11 cellular contexts compared by ENCODE assay signal in the genomic region with DNA sequence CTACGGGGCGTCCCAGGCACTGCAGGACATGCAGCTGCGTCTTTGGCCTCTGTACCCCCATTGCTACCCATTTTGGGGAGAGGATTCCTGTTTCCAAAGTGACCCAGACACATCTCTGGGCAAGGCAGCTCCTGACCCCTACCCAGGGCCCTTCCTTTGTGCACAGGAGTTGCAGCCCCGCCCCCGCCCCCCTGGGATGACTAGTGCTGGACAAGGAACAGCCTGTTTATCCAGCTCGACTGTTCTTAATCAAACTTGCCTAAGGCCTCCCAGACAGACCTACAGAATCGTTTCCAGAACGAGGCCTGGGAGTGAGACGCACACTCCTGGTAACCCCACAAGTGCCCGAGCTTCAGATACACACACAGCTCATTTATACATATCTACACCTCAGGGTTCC. TPM values are rescaled to one million over a fixed set of nuclear protein-coding genes. Genes with fewer than 3 reads are reported as not detected.
DNase-seq lines count a peak whose midpoint lies in the region; ATAC-seq, FAIRE-seq and TF ChIP-seq lines count a peak whose summit lies in the region.
"Had no signal": no experiment of that assay in that cellular context is flagged by ENCODE, and none has a peak within 500 bp of the region (broad histone marks: within the 10 kb centered on the region; RNA-seq: fewer than 3 reads in every experiment).

No MANE protein-coding gene starts in this region.

- FAIRE-seq in small intestine (lab: Jason Lieb, UNC): no peak

- H3K9me3 ChIP-seq in small intestine (ENCODE audit: control insufficient read depth, low read depth): no peaks in the 10 kb centered on the region
- H3K9me3 ChIP-seq: neutrophil, upper lobe of left lung had no signal

- H3K36me3 Mint-ChIP-seq in activated CD8-positive, alpha-beta memory T cell treated with anti-CD3 and anti-CD28 coated beads, Interleukin-2, amount 10 ng/mL, durations not matched to agents 7 days and 5 days: peaks cover 34% of the 10 kb centered on the region

- H3K27me3 ChIP-seq in small intestine (ENCODE audit: control insufficient read depth in 2 of 2, insufficient read depth in 2 of 2, low read length in 2 of 2): no peaks in the 10 kb centered on the region
- H3K27me3 ChIP-seq: upper lobe of left lung had no signal

- H3K27me3 Mint-ChIP-seq in activated CD8-positive, alpha-beta memory T cell treated with anti-CD3 and anti-CD28 coated beads, Interleukin-2, amount 10 ng/mL, durations not matched to agents 7 days and 5 days: peaks cover 4% of the 10 kb centered on the region

- peak overlapping the region; percentile 84; the same call in 1 of the 2 replicates for H3K4me3 ChIP-seq in WI38 (ENCODE audit: low read depth, low read length)
- peak overlapping the region; percentile 98 for H3K4me3 ChIP-seq in fibroblast of the aortic adventitia (ENCODE audit: low read depth, low read length)
- H3K4me3 ChIP-seq in small intestine (ENCODE audit: low read depth in 1 of 2, low read length in 2 of 2): no peak overlapping the region

- H3K36me3 ChIP-seq in small intestine (ENCODE audit: control insufficient read depth in 2 of 2, insufficient read depth in 2 of 2, low read length in 2 of 2): peaks cover 10 to 20% of the 10 kb centered on the region in 2 donors

- ATAC-seq in activated CD8-positive, alpha-beta memory T cell treated with anti-CD3 and anti-CD28 coated beads, Interleukin-2, amount 10 ng/mL, durations not matched to agents 7 days and 5 days: no peak
- no peak for ATAC-seq in GM18519 (IDR thresholded peaks at IDR 0.05; ENCODE audit: low FRiP score, unreplicated experiment)
- ATAC-seq in GM18868 (IDR thresholded peaks at IDR 0.05; ENCODE audit: unreplicated experiment): no peak

- CTCF ChIA-PET in activated CD8-positive, alpha-beta memory T cell treated with anti-CD3 and anti-CD28 coated beads, Interleukin-2, amount 10 ng/mL, durations not matched to agents 7 days and 5 days (lab: Charles Lee): interaction anchor here (0.8 to 1.1 kb wide), 2 partner anchors 12 to 54 kb away, joined by 3 to 4 read pairs; no protein-coding TSS in a partner anchor

- H3K27ac ChIP-seq in small intestine (ENCODE audit: low read depth in 1 of 2, low read length in 1 of 2): no peak overlapping the region
- H3K27ac ChIP-seq: neutrophil had no signal

- no peak for TF ChIP-seq CTCF in WI38 (IDR thresholded peaks at IDR 0.05; ENCODE audit: low read depth, low read length)
- TF ChIP-seq CTCF in fibroblast of the aortic adventitia (IDR thresholded peaks at IDR 0.05; ENCODE audit: insufficient read depth, low read length): no peak

- H3K27ac Mint-ChIP-seq in activated CD8-positive, alpha-beta memory T cell treated with anti-CD3 and anti-CD28 coated beads, Interleukin-2, amount 10 ng/mL, durations not matched to agents 7 days and 5 days: peak overlapping the region; percentile 87

- H3K9me3 Mint-ChIP-seq in activated CD8-positive, alpha-beta memory T cell treated with anti-CD3 and anti-CD28 coated beads, Interleukin-2, amount 10 ng/mL, durations not matched to agents 7 days and 5 days (ENCODE audit: low read depth): no peaks in the 10 kb centered on the region

- peaks cover 0 to 3% of the 10 kb centered on the region in 2 donors for H3K4me1 ChIP-seq in small intestine (ENCODE audit: control insufficient read depth in 2 of 2, insufficient read depth in 1 of 2, low read depth in 1 of 2, low read length in 1 of 2)

- 61 to 75% (median 68%) methylated on average over 10 of the region's 10 CpGs for WGBS in small intestine, 3 donors

- H3K4me3 Mint-ChIP-seq in activated CD8-positive, alpha-beta memory T cell treated with anti-CD3 and anti-CD28 coated beads, Interleukin-2, amount 10 ng/mL, durations not matched to agents 7 days and 5 days: peak overlapping the region; percentile 92

- DNase-seq in activated CD8-positive, alpha-beta memory T cell treated with anti-CD3 and anti-CD28 coated beads, Interleukin-2, amount 10 ng/mL, durations not matched to agents 7 days and 5 days: no peak
- DNase-seq in activated CD8-positive, alpha-beta memory T cell treated with anti-CD3 and anti-CD28 coated beads, Interleukin-2, amount 50 U/mL, for 48 hours: no peak
- no peak for DNase-seq in fibroblast of the aortic adventitia (ENCODE audit: low read depth)
- DNase-seq in small intestine: peak; percentile 49
- no peak for DNase-seq in OCI-M1 (lab: John Stamatoyannopoulos, UW)
- DNase-seq: NCI-H2081, upper lobe of left lung had no signal

- peaks cover 35% of the 10 kb centered on the region for H3K4me1 Mint-ChIP-seq in activated CD8-positive, alpha-beta memory T cell treated with anti-CD3 and anti-CD28 coated beads, Interleukin-2, amount 10 ng/mL, durations not matched to agents 7 days and 5 days

RNA-seq across cellular contexts. Expression of a gene that starts 13.2 kb away (rescaled TPM):
- total RNA-seq in activated CD8-positive, alpha-beta memory T cell treated with anti-CD3 and anti-CD28 coated beads, Interleukin-2, amount 10 ng/mL, durations not matched to agents 7 days and 5 days: not detected
- 0.45 and 0.98 TPM in 2 replicates for total RNA-seq in fibroblast of the aortic adventitia (ENCODE audit: low replicate concordance)
- 10 to 100 TPM in 1 of 3 donors, 1 to 10 TPM in 1, under 1 TPM in 1; 0.22 to 12.1 (median 1.1) TPM for polyA plus RNA-seq in small intestine

RNA-seq across cellular contexts. Expression of a gene that starts 17.1 kb away (rescaled TPM):
- total RNA-seq in activated CD8-positive, alpha-beta memory T cell treated with anti-CD3 and anti-CD28 coated beads, Interleukin-2, amount 10 ng/mL, durations not matched to agents 7 days and 5 days: under 1 TPM in 1 of 2 experiments, not detected in 1; 0.68 TPM
- total RNA-seq in fibroblast of the aortic adventitia (ENCODE audit: low replicate concordance): not detected in 2 replicates
- 1 to 10 TPM in 2 of 3 donors, not detected in 1; 1.1 to 8.4 TPM for polyA plus RNA-seq in small intestine

RNA-seq across cellular contexts. Expression of a gene that starts 22.7 kb away (rescaled TPM):
- total RNA-seq in activated CD8-positive, alpha-beta memory T cell treated with anti-CD3 and anti-CD28 coated beads, Interleukin-2, amount 10 ng/mL, durations not matched to agents 7 days and 5 days: not detected
- total RNA-seq in fibroblast of the aortic adventitia (ENCODE audit: low replicate concordance): not detected in 2 replicates
- polyA plus RNA-seq in small intestine: 10 to 100 TPM in 1 of 3 donors, 1 to 10 TPM in 1, not detected in 1; 2.2 to 21.5 TPM

RNA-seq across cellular contexts. Expression of a gene that starts 32.4 kb away (rescaled TPM):
- total RNA-seq in activated CD8-positive, alpha-beta memory T cell treated with anti-CD3 and anti-CD28 coated beads, Interleukin-2, amount 10 ng/mL, durations not matched to agents 7 days and 5 days: not detected
- total RNA-seq in fibroblast of the aortic adventitia (ENCODE audit: low replicate concordance): not detected in 2 replicates
- not detected for polyA plus RNA-seq in small intestine
- total RNA-seq: upper lobe of left lung had no signal

RNA-seq across cellular contexts. Expression of a gene that starts 38.4 kb away (rescaled TPM):
- total RNA-seq in activated CD8-positive, alpha-beta memory T cell treated with anti-CD3 and anti-CD28 coated beads, Interleukin-2, amount 10 ng/mL, durations not matched to agents 7 days and 5 days: 10 to 100 TPM; 16.9 to 20.5 TPM
- total RNA-seq in fibroblast of the aortic adventitia (ENCODE audit: low replicate concordance): 6.2 and 29.0 TPM in 2 replicates
- 100 to 1,000 TPM; 257 to 653 (median 468) TPM for polyA plus RNA-seq in small intestine

Comparison
In these comparisons a context has a peak if more than half of its experiments do, and no peak if none do; other contexts are left out.
1. H3K4me3 ChIP-seq: peak in WI38 (single experiment) and fibroblast of the aortic adventitia (single experiment); none in small intestine (0 of 2).